In the genomic region with DNA sequence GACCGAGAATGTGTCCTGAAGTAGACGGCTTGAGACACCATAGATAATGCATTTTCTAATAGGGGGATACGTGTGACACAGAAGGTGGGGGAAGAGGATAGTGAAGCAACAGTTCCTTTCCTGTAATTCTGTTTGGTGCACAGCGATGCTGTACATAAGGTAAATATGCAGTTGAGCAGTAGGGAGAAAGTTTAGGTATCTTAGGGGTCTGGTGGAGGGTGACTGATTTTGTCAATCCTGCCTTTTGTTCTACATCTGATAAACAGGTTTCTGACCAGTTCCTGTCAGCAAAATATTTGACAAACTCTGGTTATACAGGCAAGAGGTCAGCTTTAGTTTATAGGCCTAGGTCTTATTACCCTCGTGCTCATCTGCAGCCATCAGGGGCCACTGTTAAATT, we compare ENCODE assay signal across 16 cellular contexts.
"Had no signal": no experiment of that assay in that cellular context is flagged by ENCODE, and none has a peak within 500 bp of the region (broad histone marks: within the 10 kb centered on the region; RNA-seq: fewer than 3 reads in every experiment).

No MANE protein-coding gene starts in this region.

- H3K27me3 ChIP-seq: heart right ventricle, testis had no signal

- H3K9me3 Mint-ChIP-seq: activated CD4-positive, alpha-beta T cell treated with anti-CD3 and anti-CD28 coated beads, Interleukin-2, amount 10 ng/mL, durations not matched to agents 7 days and 5 days; activated naive CD8-positive, alpha-beta T cell treated with anti-CD3 and anti-CD28 coated beads, Interleukin-2, amount 50 U/mL, for 24 hours; activated T-helper 1 cell treated with anti-CD3 and anti-CD28 coated beads, Interleukin-12 subunit alpha, Interleukin-12 subunit beta, Interleukin-2, Interleukin-4 antibody, amounts not matched to agents 30 ng/mL and 10 ng/mL and 1 ng/mL, durations not matched to agents 14 hours and 24 hours and 36 hours; natural killer cell treated with Interleukin-12 subunit alpha and Interleukin-12 subunit beta and Interleukin-15 and Interleukin-18, amount 100 ng/mL, for 72 hours had no signal

- H3K27me3 Mint-ChIP-seq: activated CD4-positive, alpha-beta T cell treated with anti-CD3 and anti-CD28 coated beads, Interleukin-2, amount 10 ng/mL, durations not matched to agents 7 days and 5 days; activated naive CD8-positive, alpha-beta T cell treated with anti-CD3 and anti-CD28 coated beads, Interleukin-2, amount 50 U/mL, for 24 hours; natural killer cell treated with Interleukin-12 subunit alpha and Interleukin-12 subunit beta and Interleukin-15 and Interleukin-18, amount 100 ng/mL, for 72 hours had no signal

- H3K27ac ChIP-seq: heart right ventricle, prostate gland, testis had no signal

- ATAC-seq: activated naive CD8-positive, alpha-beta T cell treated with anti-CD3 and anti-CD28 coated beads, Interleukin-2, amount 50 U/mL, for 24 hours; heart right ventricle; natural killer cell treated with Interleukin-12 subunit alpha and Interleukin-12 subunit beta and Interleukin-15 and Interleukin-18, amount 100 ng/mL, for 72 hours; right cardiac atrium; stimulated activated naive CD8-positive, alpha-beta T cell treated with anti-CD3 and anti-CD28 coated beads, Interleukin-15, Interleukin-2, amounts not matched to agents 100 U/mL and 50 U/mL, for 24 hours had no signal

- DNase-seq: activated CD4-positive, alpha-beta T cell treated with anti-CD3 and anti-CD28 coated beads, Interleukin-2, amount 10 ng/mL, durations not matched to agents 7 days and 5 days; activated naive CD4-positive, alpha-beta T cell; activated naive CD8-positive, alpha-beta T cell treated with anti-CD3 and anti-CD28 coated beads, Interleukin-2, amount 50 U/mL, for 24 hours; aorta; cerebellar nuclear complex; effector CD8-positive, alpha-beta T cell; heart right ventricle; right cardiac atrium; small intestine; stimulated activated CD4-positive, alpha-beta T cell treated with anti-CD3 and anti-CD28 coated beads, Interleukin-4, amount 100 ng/mL, for 4 hours; stimulated activated CD8-positive, alpha-beta memory T cell treated with anti-CD3 and anti-CD28 coated beads, Interleukin-4, amount 100 ng/mL, for 48 hours; stimulated activated naive CD8-positive, alpha-beta T cell treated with anti-CD3 and anti-CD28 coated beads, Interleukin-15, Interleukin-2, amounts not matched to agents 100 U/mL and 50 U/mL, for 24 hours; testis had no signal

- H3K36me3 ChIP-seq: heart right ventricle, prostate gland had no signal

- H3K27ac Mint-ChIP-seq: activated CD4-positive, alpha-beta T cell treated with anti-CD3 and anti-CD28 coated beads, Interleukin-2, amount 10 ng/mL, durations not matched to agents 7 days and 5 days; activated naive CD8-positive, alpha-beta T cell treated with anti-CD3 and anti-CD28 coated beads, Interleukin-2, amount 50 U/mL, for 24 hours; activated T-helper 1 cell treated with anti-CD3 and anti-CD28 coated beads, Interleukin-12 subunit alpha, Interleukin-12 subunit beta, Interleukin-2, Interleukin-4 antibody, amounts not matched to agents 30 ng/mL and 10 ng/mL and 1 ng/mL, durations not matched to agents 14 hours and 24 hours and 36 hours; natural killer cell treated with Interleukin-12 subunit alpha and Interleukin-12 subunit beta and Interleukin-15 and Interleukin-18, amount 100 ng/mL, for 72 hours had no signal

- H3K4me3 Mint-ChIP-seq: activated CD4-positive, alpha-beta T cell treated with anti-CD3 and anti-CD28 coated beads, Interleukin-2, amount 10 ng/mL, durations not matched to agents 7 days and 5 days; activated naive CD8-positive, alpha-beta T cell treated with anti-CD3 and anti-CD28 coated beads, Interleukin-2, amount 50 U/mL, for 24 hours; activated T-helper 1 cell treated with anti-CD3 and anti-CD28 coated beads, Interleukin-12 subunit alpha, Interleukin-12 subunit beta, Interleukin-2, Interleukin-4 antibody, amounts not matched to agents 30 ng/mL and 10 ng/mL and 1 ng/mL, durations not matched to agents 14 hours and 24 hours and 36 hours; natural killer cell treated with Interleukin-12 subunit alpha and Interleukin-12 subunit beta and Interleukin-15 and Interleukin-18, amount 100 ng/mL, for 72 hours had no signal

- H3K36me3 Mint-ChIP-seq: natural killer cell treated with Interleukin-12 subunit alpha and Interleukin-12 subunit beta and Interleukin-15 and Interleukin-18, amount 100 ng/mL, for 72 hours had no signal

- H3K9me3 ChIP-seq: heart right ventricle, prostate gland, testis had no signal

- H3K4me3 ChIP-seq: heart right ventricle, prostate gland, testis had no signal
